Comparison of ENCODE assay signal across 11 cellular contexts in the genomic region with DNA sequence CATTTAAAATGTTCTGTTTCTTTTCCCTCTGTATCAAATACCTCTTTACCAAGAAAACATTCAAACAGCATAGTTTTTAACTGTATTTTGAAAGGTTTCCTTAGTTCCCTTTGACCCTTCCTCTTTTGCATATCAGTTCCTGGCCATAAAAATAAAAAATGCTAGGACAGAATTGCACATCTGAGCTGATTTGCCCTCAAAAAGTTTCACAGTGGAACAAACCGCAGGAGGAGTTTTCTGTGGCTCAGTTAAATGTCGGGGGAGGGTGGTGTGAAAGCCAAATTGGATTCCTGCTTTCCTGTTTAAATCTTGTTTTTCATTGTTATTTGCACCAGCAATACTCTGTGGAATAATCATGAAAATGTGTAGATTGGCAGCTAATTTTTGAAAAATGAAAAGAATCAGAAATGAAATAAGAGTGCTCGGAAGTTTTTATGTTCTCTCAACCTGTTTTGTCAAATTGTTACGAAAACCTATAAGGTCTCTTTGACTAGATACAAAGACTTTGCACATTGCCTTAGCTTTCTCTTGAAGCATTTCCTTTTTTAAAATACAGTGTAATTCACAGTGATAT. TPM values are rescaled to one million over a fixed set of nuclear protein-coding genes. Genes with fewer than 3 reads are reported as not detected.
DNase-seq lines count a peak whose midpoint lies in the region; ATAC-seq and TF ChIP-seq lines count a peak whose summit lies in the region.
"Had no signal": no experiment of that assay in that cellular context is flagged by ENCODE, and none has a peak within 500 bp of the region (broad histone marks: within the 10 kb centered on the region; RNA-seq: fewer than 3 reads in every experiment).

No MANE protein-coding gene starts in this region.

- no peaks in the 10 kb centered on the region for H3K9me3 Mint-ChIP-seq in activated naive CD4-positive, alpha-beta T cell treated with anti-CD3 and anti-CD28 coated beads for 36 hours

- peak overlapping the region; percentile 71 for H3K4me3 ChIP-seq in OCI-LY7 (ENCODE audit: low read depth, low read length, poor library complexity, severe bottlenecking)
- no peak overlapping the region for H3K4me3 ChIP-seq in transverse colon
- no peak overlapping the region for H3K4me3 ChIP-seq in dorsolateral prefrontal cortex

- H3K27ac Mint-ChIP-seq in activated naive CD4-positive, alpha-beta T cell treated with anti-CD3 and anti-CD28 coated beads for 36 hours: peak overlapping the region; percentile 99

- 0 out of 2 replicates have a peak, but pooled peaks have one; percentile 15 for TF ChIP-seq CTCF in OCI-LY7 (conservative IDR thresholded peaks at IDR 0.05; ENCODE audit: low read length)
- TF ChIP-seq CTCF in transverse colon (IDR thresholded peaks at IDR 0.05): no peak
- TF ChIP-seq CTCF in dorsolateral prefrontal cortex (IDR thresholded peaks at IDR 0.05 in 54 of 56, conservative IDR thresholded peaks at IDR 0.05 in 2 of 56; ENCODE audit: low read depth in 1 of 56, partially characterized antibody in 56 of 56): no peak

- ATAC-seq in HG02852 (IDR thresholded peaks at IDR 0.05; ENCODE audit: unreplicated experiment): no peak
- ATAC-seq: SK-N-SH treated with all-trans-retinoic acid at 6 μM for 48 hours had no signal

- no peak overlapping the region; the same call in 1 of the 2 replicates for H2AFZ ChIP-seq in OCI-LY7 (ENCODE audit: low read length)

- H3K4me1 ChIP-seq in OCI-LY7 (ENCODE audit: insufficient read depth, low read length, poor library complexity, severe bottlenecking): peaks cover 64% of the 10 kb centered on the region
- no peaks in the 10 kb centered on the region for H3K4me1 ChIP-seq in transverse colon

- in situ Hi-C loops in transverse colon (cut with MboI; ENCODE audit: low pct_ligation_motif_present in 1 of 4, low pct_unique_long_range_greater_than_20kb in 1 of 4, low sequenced_read_pairs in 3 of 4): no loop called here

- H3K27ac ChIP-seq in OCI-LY7 (ENCODE audit: low read depth, low read length, poor library complexity, severe bottlenecking): peak overlapping the region; percentile 86
- peak overlapping the region; percentile 51 to 84 (median 80) for H3K27ac ChIP-seq in transverse colon
- no peak overlapping the region for H3K27ac ChIP-seq in dorsolateral prefrontal cortex

- H3K79me2 ChIP-seq in OCI-LY7 (ENCODE audit: insufficient read depth, low read depth, low read length): peaks cover 100% of the 10 kb centered on the region

- H3K9me3 ChIP-seq in OCI-LY7 (ENCODE audit: low read length) (no peaks in the 10 kb centered on the region), transverse colon (no peaks in the 10 kb centered on the region)

- peak overlapping the region; percentile 95 for H3K4me3 Mint-ChIP-seq in activated naive CD4-positive, alpha-beta T cell treated with anti-CD3 and anti-CD28 coated beads for 36 hours

- CTCF ChIA-PET in activated naive CD4-positive, alpha-beta T cell treated with anti-CD3 and anti-CD28 coated beads for 36 hours (lab: Charles Lee): interaction anchor here (0.8 to 13.6 kb wide), 15 partner anchors 8 to 106 kb away, joined by 3 to 137 read pairs (median 5); a partner anchor contains a TSS
- CTCF ChIA-PET in OCI-LY7 (lab: Charles Lee; ENCODE audit: unreplicated experiment): interaction anchor here (0.6 kb wide), 1 partner anchor 29 kb away, joined by 3 read pairs; no protein-coding TSS in a partner anchor

- TF ChIP-seq POLR2A in transverse colon (IDR thresholded peaks at IDR 0.05): no peak

- peaks cover 23% of the 10 kb centered on the region; the same call in 1 of the 2 replicates for H4K20me1 ChIP-seq in OCI-LY7 (ENCODE audit: insufficient read depth, low read length)

- TF ChIP-seq EP300 in transverse colon (IDR thresholded peaks at IDR 0.05; ENCODE audit: low read depth): no peak

- H3K27me3 ChIP-seq in transverse colon: no peaks in the 10 kb centered on the region
- H3K27me3 ChIP-seq in dorsolateral prefrontal cortex: peaks cover 0 to 28% (median 0%) of the 10 kb centered on the region in 45 donors

- H3K9me2 ChIP-seq in OCI-LY7 (ENCODE audit: insufficient read depth, low read length): no peaks in the 10 kb centered on the region

- DNase-seq in activated naive CD4-positive, alpha-beta T cell treated with anti-CD3 and anti-CD28 coated beads for 36 hours: peak; percentile 32
- no peak for DNase-seq in activated naive CD4-positive, alpha-beta T cell treated with anti-CD3 and anti-CD28 coated beads, Interleukin-2, amount 50 U/mL, for 16 hours
- DNase-seq in OCI-LY7 (ENCODE audit: low spot score) (peak; percentile 37), transverse colon (no peak), germinal center (ENCODE audit: low spot score) (no peak), dorsolateral prefrontal cortex (no peak)
- DNase-seq in central memory CD4-positive, alpha-beta T cell: peak; percentile 26
- DNase-seq: islet precursor cell, NCI-H446 treated with DMSO at 0.1 percent for 48 hours had no signal

- WGBS in transverse colon (ENCODE audit: low coverage in 1 of 2), 2 donors: 58 to 59% methylated on average over 2 to 4 of the region's 4 CpGs

- H3K4me2 ChIP-seq in OCI-LY7 (ENCODE audit: low read length): peak overlapping the region; percentile 99

- POLR2A ChIA-PET in OCI-LY7 (lab: Charles Lee): interaction anchor here (0.6 to 14.5 kb wide), 18 partner anchors 11 to 705 kb away, joined by 3 to 293 read pairs (median 4); no protein-coding TSS in a partner anchor

- intact Hi-C loops in activated naive CD4-positive, alpha-beta T cell treated with anti-CD3 and anti-CD28 coated beads for 36 hours (cut with micrococcal nuclease): no loop called here
- intact Hi-C loops in OCI-LY7 (cut with micrococcal nuclease; ENCODE audit: unreplicated experiment): loop anchor here (2.0 kb wide), 1 partner anchor 18 kb away; no protein-coding TSS in a partner anchor
- intact Hi-C loops in transverse colon (cut with DNase I; ENCODE audit: low total_unique reads): no loop called here
- intact Hi-C loops in dorsolateral prefrontal cortex (cut with DNase I): no loop called here

- peaks cover 48% of the 10 kb centered on the region for H3K4me1 Mint-ChIP-seq in activated naive CD4-positive, alpha-beta T cell treated with anti-CD3 and anti-CD28 coated beads for 36 hours (ENCODE audit: low read depth)

- peaks cover 87% of the 10 kb centered on the region for H3K36me3 Mint-ChIP-seq in activated naive CD4-positive, alpha-beta T cell treated with anti-CD3 and anti-CD28 coated beads for 36 hours (ENCODE audit: low read depth)

- H3K36me3 ChIP-seq in OCI-LY7 (ENCODE audit: insufficient read depth, low read length) (peaks cover 53% of the 10 kb centered on the region), transverse colon (no peaks in the 10 kb centered on the region)

- no peaks in the 10 kb centered on the region for H3K27me3 Mint-ChIP-seq in activated naive CD4-positive, alpha-beta T cell treated with anti-CD3 and anti-CD28 coated beads for 36 hours (ENCODE audit: low read depth)

- BruUV-seq in OCI-LY7 (replicated peaks; lab: Mats Ljungman, UMichigan): no TSS peak

RNA-seq across cellular contexts. Expression of a gene that starts 8.2 kb away (rescaled TPM):
- 100 to 1,000 TPM; 213 to 226 TPM for total RNA-seq in activated naive CD4-positive, alpha-beta T cell treated with anti-CD3 and anti-CD28 coated beads for 36 hours
- total RNA-seq in OCI-LY7 (2014; rRNA removed; shearing (Covaris generic)): 90.0 and 108 TPM in 2 replicates
- total RNA-seq in OCI-LY7 (2022) (161 and 163 TPM in 2 replicates), transverse colon (100 to 1,000 TPM in 1 of 4 donors, 10 to 100 TPM in 1, 1 to 10 TPM in 2; 9.2 to 116 (median 29.1) TPM), dorsolateral prefrontal cortex (10 to 100 TPM in 18 of 120 experiments, 1 to 10 TPM in 102; 1.7 to 15.4 (median 6.4) TPM)

Comparison
In these comparisons a context has a peak if more than half of its experiments do, and no peak if none do; other contexts are left out.
1. DNase-seq: peak in activated naive CD4-positive, alpha-beta T cell treated with anti-CD3 and anti-CD28 coated beads for 36 hours (single experiment), OCI-LY7 (single experiment) and central memory CD4-positive, alpha-beta T cell (single experiment); none in activated naive CD4-positive, alpha-beta T cell treated with anti-CD3 and anti-CD28 coated beads, Interleukin-2, amount 50 U/mL, for 16 hours (single experiment), transverse colon (single experiment), germinal center (single experiment) and dorsolateral prefrontal cortex (0 of 10).
2. H3K27ac ChIP-seq: peak in OCI-LY7 (single experiment) and transverse colon (4 of 4); none in dorsolateral prefrontal cortex (0 of 59).